Comparison of ENCODE assay signal across 1 cellular context in the genomic region with DNA sequence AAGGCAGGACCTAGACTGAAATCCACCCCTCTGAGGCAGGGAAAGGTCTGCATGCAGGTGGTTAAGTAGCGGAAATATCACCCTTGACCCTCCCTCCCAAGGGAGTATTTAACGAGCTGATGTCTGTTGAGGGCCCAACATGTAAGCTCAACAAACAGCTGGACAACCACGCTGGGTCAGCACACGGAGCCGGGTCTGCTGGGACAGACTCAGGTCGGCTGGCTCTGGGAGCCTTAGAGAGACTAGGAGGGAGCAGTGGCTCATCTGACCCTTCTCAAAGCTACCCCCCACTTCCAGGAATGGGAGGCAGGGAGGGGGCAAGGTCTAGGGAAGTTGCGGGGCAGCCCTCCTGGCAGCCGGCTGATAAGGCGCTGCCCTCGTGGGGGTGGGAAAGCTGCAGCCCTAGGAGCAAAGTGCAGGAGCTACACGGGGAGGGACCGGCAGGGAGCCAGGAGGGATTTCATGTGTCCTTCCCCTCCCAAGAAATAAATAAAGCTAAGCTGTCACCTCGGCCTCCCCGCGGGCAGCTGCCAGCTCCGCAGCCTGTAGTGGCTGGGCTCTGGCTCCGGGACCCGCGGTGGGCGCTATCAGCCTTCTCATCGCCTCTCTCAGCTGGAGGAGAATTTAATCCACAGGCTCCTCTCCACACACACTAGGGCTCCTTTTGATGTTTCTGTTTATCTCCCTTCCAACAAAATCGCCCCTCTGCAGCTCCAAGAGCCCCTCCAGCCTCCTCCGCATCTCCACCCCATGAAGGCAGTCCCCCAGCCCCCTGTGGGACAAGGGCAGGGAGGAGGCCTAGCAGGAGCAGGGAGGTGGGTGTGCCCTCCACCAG.
A peak's percentile ranks its signal among the peaks of the same experiment; 100 is the strongest.
TF ChIP-seq lines count a peak whose summit lies in the region.

No MANE protein-coding gene starts in this region.

TF ChIP-seq in HepG2, 621 proteins besides CTCF, POLR2A, EP300 and RAD21 (continued from another document and continues in another):
- TF ChIP-seq, protein P1, sequence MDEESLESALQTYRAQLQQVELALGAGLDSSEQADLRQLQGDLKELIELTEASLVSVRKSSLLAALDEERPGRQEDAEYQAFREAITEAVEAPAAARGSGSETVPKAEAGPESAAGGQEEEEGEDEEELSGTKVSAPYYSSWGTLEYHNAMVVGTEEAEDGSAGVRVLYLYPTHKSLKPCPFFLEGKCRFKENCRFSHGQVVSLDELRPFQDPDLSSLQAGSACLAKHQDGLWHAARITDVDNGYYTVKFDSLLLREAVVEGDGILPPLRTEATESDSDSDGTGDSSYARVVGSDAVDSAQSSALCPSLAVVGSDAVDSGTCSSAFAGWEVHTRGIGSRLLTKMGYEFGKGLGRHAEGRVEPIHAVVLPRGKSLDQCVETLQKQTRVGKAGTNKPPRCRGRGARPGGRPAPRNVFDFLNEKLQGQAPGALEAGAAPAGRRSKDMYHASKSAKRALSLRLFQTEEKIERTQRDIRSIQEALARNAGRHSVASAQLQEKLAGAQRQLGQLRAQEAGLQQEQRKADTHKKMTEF (CRISPR knock-in tag; IDR thresholded peaks at IDR 0.05), result 0 out of 2 replicates have a peak, but pooled peaks have one; percentile 13
- peak; percentile 75; the same call in 1 of the 2 replicates for TF ChIP-seq THAP9 (CRISPR knock-in tag; IDR thresholded peaks at IDR 0.05; ENCODE audit: borderline replicate concordance)
- peak; percentile 45; the same call in 1 of the 2 replicates for TF ChIP-seq NCOR1 (IDR thresholded peaks at IDR 0.05; ENCODE audit: borderline replicate concordance, low read length)
- TF ChIP-seq ZBTB43 (CRISPR knock-in tag; conservative IDR thresholded peaks at IDR 0.05), result no peak
- peak; percentile 62; the same call in 1 of the 2 replicates for TF ChIP-seq ZNF773 (CRISPR knock-in tag; IDR thresholded peaks at IDR 0.05; ENCODE audit: borderline replicate concordance)
- 0 out of 2 replicates have a peak, but pooled peaks have one; percentile 30 for TF ChIP-seq SNAI1 (CRISPR knock-in tag; IDR thresholded peaks at IDR 0.05; ENCODE audit: borderline replicate concordance)
- no peak; the same call in 1 of the 2 replicates for TF ChIP-seq ZNF274 (CRISPR knock-in tag; IDR thresholded peaks at IDR 0.05)
- no peak for TF ChIP-seq SMYD3 (CRISPR knock-in tag; IDR thresholded peaks at IDR 0.05)
- TF ChIP-seq ZNF713 (CRISPR knock-in tag; IDR thresholded peaks at IDR 0.05), result no peak
- TF ChIP-seq EEA1 (CRISPR knock-in tag; IDR thresholded peaks at IDR 0.05; ENCODE audit: borderline replicate concordance), result no peak
- TF ChIP-seq SAP130 (CRISPR knock-in tag; IDR thresholded peaks at IDR 0.05; ENCODE audit: low read depth), result peak; percentile 14
- TF ChIP-seq SRSF1 (optimal IDR thresholded peaks at IDR 0.05; ENCODE audit: low read depth, low read length), result peak; percentile 59
- no peak for TF ChIP-seq NCOA1 (CRISPR knock-in tag; IDR thresholded peaks at IDR 0.05)
- TF ChIP-seq ZNF382 (CRISPR knock-in tag; IDR thresholded peaks at IDR 0.05; ENCODE audit: borderline replicate concordance), result no peak
- peak; percentile 39; the same call in 1 of the 2 replicates for TF ChIP-seq ZSCAN21 (CRISPR knock-in tag; IDR thresholded peaks at IDR 0.05; ENCODE audit: borderline replicate concordance)
- TF ChIP-seq RCOR2 (CRISPR knock-in tag; IDR thresholded peaks at IDR 0.05), result no peak
- TF ChIP-seq, protein P2, sequence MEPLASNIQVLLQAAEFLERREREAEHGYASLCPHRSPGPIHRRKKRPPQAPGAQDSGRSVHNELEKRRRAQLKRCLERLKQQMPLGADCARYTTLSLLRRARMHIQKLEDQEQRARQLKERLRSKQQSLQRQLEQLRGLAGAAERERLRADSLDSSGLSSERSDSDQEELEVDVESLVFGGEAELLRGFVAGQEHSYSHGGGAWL (CRISPR knock-in tag; IDR thresholded peaks at IDR 0.05), result 0 out of 2 replicates have a peak, but pooled peaks have one; percentile 41
- no peak for TF ChIP-seq ZNF577 (CRISPR knock-in tag; IDR thresholded peaks at IDR 0.05; ENCODE audit: borderline replicate concordance, low read depth)
- peak; percentile 5; the same call in 1 of the 2 replicates for TF ChIP-seq RFX5 (IDR thresholded peaks at IDR 0.05; ENCODE audit: low read depth, low read length)
- no peak for TF ChIP-seq DZIP1 (CRISPR knock-in tag; IDR thresholded peaks at IDR 0.05)
- TF ChIP-seq IRF1 (CRISPR knock-in tag; IDR thresholded peaks at IDR 0.05; ENCODE audit: low read depth), result no peak; the same call in 1 of the 2 replicates
- 0 out of 2 replicates have a peak, but pooled peaks have one; percentile 19 for TF ChIP-seq ZNF205 (CRISPR knock-in tag; IDR thresholded peaks at IDR 0.05)
- no peak for TF ChIP-seq ZNF570 (CRISPR knock-in tag; IDR thresholded peaks at IDR 0.05; ENCODE audit: borderline replicate concordance)
- TF ChIP-seq, protein P3, sequence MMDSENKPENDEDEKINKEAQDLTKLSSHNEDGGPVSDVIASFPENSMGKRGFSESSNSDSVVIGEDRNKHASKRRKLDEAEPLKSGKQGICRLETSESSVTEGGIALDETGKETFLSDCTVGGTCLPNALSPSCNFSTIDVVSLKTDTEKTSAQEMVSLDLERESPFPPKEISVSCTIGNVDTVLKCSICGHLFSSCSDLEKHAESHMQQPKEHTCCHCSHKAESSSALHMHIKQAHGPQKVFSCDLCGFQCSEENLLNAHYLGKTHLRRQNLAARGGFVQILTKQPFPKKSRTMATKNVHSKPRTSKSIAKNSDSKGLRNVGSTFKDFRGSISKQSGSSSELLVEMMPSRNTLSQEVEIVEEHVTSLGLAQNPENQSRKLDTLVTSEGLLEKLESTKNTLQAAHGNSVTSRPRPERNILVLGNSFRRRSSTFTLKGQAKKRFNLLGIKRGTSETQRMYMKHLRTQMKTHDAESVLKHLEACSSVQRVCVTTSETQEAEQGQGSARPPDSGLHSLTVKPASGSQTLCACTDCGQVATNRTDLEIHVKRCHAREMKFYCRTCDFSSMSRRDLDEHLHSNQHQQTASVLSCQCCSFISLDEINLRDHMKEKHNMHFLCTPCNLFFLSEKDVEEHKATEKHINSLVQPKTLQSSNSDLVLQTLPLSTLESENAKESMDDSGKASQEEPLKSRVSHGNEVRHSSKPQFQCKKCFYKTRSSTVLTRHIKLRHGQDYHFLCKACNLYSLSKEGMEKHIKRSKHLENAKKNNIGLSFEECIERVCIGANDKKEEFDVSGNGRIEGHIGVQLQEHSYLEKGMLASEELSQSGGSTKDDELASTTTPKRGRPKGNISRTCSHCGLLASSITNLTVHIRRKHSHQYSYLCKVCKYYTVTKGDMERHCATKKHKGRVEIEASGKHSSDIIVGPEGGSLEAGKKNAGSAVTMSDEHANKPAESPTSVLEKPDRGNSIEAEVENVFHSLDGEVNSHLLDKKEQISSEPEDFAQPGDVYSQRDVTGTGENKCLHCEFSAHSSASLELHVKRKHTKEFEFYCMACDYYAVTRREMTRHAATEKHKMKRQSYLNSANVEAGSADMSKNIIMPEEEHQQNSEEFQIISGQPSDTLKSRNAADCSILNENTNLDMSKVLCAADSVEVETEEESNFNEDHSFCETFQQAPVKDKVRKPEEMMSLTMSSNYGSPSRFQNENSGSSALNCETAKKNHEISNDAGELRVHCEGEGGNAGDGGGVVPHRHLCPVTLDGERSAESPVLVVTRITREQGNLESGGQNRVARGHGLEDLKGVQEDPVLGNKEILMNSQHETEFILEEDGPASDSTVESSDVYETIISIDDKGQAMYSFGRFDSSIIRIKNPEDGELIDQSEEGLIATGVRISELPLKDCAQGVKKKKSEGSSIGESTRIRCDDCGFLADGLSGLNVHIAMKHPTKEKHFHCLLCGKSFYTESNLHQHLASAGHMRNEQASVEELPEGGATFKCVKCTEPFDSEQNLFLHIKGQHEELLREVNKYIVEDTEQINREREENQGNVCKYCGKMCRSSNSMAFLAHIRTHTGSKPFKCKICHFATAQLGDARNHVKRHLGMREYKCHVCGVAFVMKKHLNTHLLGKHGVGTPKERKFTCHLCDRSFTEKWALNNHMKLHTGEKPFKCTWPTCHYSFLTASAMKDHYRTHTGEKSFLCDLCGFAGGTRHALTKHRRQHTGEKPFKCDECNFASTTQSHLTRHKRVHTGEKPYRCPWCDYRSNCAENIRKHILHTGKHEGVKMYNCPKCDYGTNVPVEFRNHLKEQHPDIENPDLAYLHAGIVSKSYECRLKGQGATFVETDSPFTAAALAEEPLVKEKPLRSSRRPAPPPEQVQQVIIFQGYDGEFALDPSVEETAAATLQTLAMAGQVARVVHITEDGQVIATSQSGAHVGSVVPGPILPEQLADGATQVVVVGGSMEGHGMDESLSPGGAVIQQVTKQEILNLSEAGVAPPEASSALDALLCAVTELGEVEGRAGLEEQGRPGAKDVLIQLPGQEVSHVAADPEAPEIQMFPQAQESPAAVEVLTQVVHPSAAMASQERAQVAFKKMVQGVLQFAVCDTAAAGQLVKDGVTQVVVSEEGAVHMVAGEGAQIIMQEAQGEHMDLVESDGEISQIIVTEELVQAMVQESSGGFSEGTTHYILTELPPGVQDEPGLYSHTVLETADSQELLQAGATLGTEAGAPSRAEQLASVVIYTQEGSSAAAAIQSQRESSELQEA (CRISPR knock-in tag; IDR thresholded peaks at IDR 0.05; ENCODE audit: not compliant biosample characterization), result peak; percentile 79
- TF ChIP-seq MATR3 (CRISPR knock-in tag; IDR thresholded peaks at IDR 0.05), result no peak
- TF ChIP-seq ZFP91 (CRISPR knock-in tag; IDR thresholded peaks at IDR 0.05; ENCODE audit: borderline replicate concordance), result peak; percentile 39; the same call in 1 of the 2 replicates
